In genomic region chr5:31888513-31888912, GRCh38 we compare ENCODE assay signal across 19 cellular contexts.
"Had no signal": no experiment of that assay in that cellular context is flagged by ENCODE, and none has a peak within 500 bp of the region (broad histone marks: within the 10 kb centered on the region; RNA-seq: fewer than 3 reads in every experiment).

No MANE protein-coding gene starts in this region.

- H3K36me3 ChIP-seq: colonic mucosa, gastroesophageal sphincter, neutrophil, pancreas, transverse colon had no signal

- H3K27me3 Mint-ChIP-seq: stimulated activated memory B cell treated with anti-CD40 and anti-IgM and Interleukin-4, amounts not matched to agents 10 μg/mL and 1 μg/mL and 100 μg/mL, for 72 hours had no signal

- H3K4me3 ChIP-seq: colonic mucosa, gastroesophageal sphincter, pancreas, SK-N-MC, transverse colon had no signal

- H3K9me3 Mint-ChIP-seq: activated naive CD4-positive, alpha-beta T cell treated with anti-CD3 and anti-CD28 coated beads for 36 hours; activated T-cell treated with anti-CD3 and anti-CD28 coated beads, Interleukin-2, amount 50 U/mL, for 4 hours; stimulated activated memory B cell treated with anti-CD40 and anti-IgM and Interleukin-4, amounts not matched to agents 10 μg/mL and 1 μg/mL and 100 μg/mL, for 72 hours; T-cell had no signal

- H3K27me3 ChIP-seq: colonic mucosa, gastroesophageal sphincter, neutrophil, pancreas, transverse colon had no signal

- H3K27ac Mint-ChIP-seq: activated naive CD4-positive, alpha-beta T cell treated with anti-CD3 and anti-CD28 coated beads for 36 hours; stimulated activated memory B cell treated with anti-CD40 and anti-IgM and Interleukin-4, amounts not matched to agents 10 μg/mL and 1 μg/mL and 100 μg/mL, for 72 hours; T-cell had no signal

- H3K36me3 Mint-ChIP-seq: brain; stimulated activated memory B cell treated with anti-CD40 and anti-IgM and Interleukin-4, amounts not matched to agents 10 μg/mL and 1 μg/mL and 100 μg/mL, for 72 hours; T-cell had no signal

- H3K4me1 Mint-ChIP-seq: stimulated activated memory B cell treated with anti-CD40 and anti-IgM and Interleukin-4, amounts not matched to agents 10 μg/mL and 1 μg/mL and 100 μg/mL, for 72 hours; T-cell had no signal

- H3K4me1 ChIP-seq: colonic mucosa, pancreas had no signal

- H3K4me3 Mint-ChIP-seq: activated naive CD4-positive, alpha-beta T cell treated with anti-CD3 and anti-CD28 coated beads for 36 hours; activated T-cell treated with anti-CD3 and anti-CD28 coated beads, Interleukin-2, amount 50 U/mL, for 4 hours; brain; stimulated activated memory B cell treated with anti-CD40 and anti-IgM and Interleukin-4, amounts not matched to agents 10 μg/mL and 1 μg/mL and 100 μg/mL, for 72 hours; T-cell had no signal

- H3K27ac ChIP-seq: colonic mucosa, neutrophil, pancreas, SK-N-MC, transverse colon had no signal

- DNase-seq: activated CD4-positive, alpha-beta T cell treated with anti-CD3 and anti-CD28 coated beads, Interleukin-2, amount 50 U/mL, for 1 hour; activated CD8-positive, alpha-beta memory T cell treated with anti-CD3 and anti-CD28 coated beads, Interleukin-2, amount 50 U/mL, for 4 hours; activated naive CD4-positive, alpha-beta T cell treated with anti-CD3 and anti-CD28 coated beads for 36 hours; activated T-cell treated with anti-CD3 and anti-CD28 coated beads, Interleukin-2, amount 50 U/mL, for 4 hours; central memory CD4-positive, alpha-beta T cell; colonic mucosa; mammary epithelial cell; pancreas; stimulated activated CD4-positive, alpha-beta T cell treated with anti-CD3 and anti-CD28 coated beads, Interleukin-4, amount 100 ng/mL, for 24 hours; T-cell; T-helper 9 cell; transverse colon had no signal

- ATAC-seq: activated T-cell treated with anti-CD3 and anti-CD28 coated beads, Interleukin-2, amount 50 U/mL, for 4 hours; esophagus mucosa; gastroesophageal sphincter; left lobe of liver; stimulated activated memory B cell treated with anti-CD40 and anti-IgM and Interleukin-4, amounts not matched to agents 10 μg/mL and 1 μg/mL and 100 μg/mL, for 72 hours; T-cell had no signal

- H3K9me3 ChIP-seq: colonic mucosa, gastroesophageal sphincter, neutrophil, pancreas, transverse colon had no signal
